7 cellular contexts compared by ENCODE assay signal in the genomic region with DNA sequence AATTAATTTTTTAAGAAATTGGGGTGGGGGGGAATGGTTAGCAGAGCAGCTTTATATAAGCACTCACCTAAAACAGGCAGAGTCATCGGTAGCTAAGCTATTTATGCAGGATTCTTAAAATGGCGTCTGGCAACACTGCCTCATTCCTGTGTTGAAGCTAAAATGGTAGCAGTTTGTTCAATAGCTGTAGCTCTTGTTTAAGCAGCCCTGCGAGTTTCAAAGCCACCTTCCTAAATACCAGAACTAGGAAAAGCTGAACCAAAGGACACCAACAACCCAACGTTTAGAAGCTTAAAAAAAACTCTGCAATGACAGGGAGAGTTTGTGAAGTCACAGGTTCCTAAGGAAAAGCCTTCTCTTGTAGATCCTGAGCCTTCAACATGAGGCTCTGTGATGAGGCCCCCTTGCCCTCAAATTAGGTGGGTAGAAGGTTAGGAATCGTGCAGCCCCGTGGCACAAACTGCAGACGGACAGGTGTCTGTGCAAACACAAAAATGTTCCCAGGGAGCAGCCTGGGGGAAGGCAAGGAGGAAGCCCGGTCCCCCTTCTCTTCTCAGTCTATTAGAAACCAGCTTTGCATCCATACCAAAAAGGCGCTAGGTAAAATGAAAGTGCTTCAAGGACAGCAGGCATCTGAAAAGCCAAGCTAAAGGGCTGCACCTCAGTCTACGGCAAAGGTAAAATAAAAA. TPM values are rescaled to one million over a fixed set of nuclear protein-coding genes. Genes with fewer than 3 reads are reported as not detected.
DNase-seq lines count a peak whose midpoint lies in the region; ATAC-seq, FAIRE-seq and TF ChIP-seq lines count a peak whose summit lies in the region.

No MANE protein-coding gene starts in this region.

- 23 to 31% methylated on average over 10 of the region's 10 CpGs for WGBS in sigmoid colon, 2 donors

- no peak overlapping the region for H3K9ac ChIP-seq in fibroblast of lung (ENCODE audit: insufficient read depth, low read length)

- no peak for TF ChIP-seq EP300 in sigmoid colon (IDR thresholded peaks at IDR 0.05)

- H3K4me1 ChIP-seq in fibroblast of lung (ENCODE audit: control insufficient read depth, extremely low read depth, insufficient read depth, low read length) = peaks cover 49% of the 10 kb centered on the region
- peaks cover 0 to 100% (median 100%) of the 10 kb centered on the region in 4 donors for H3K4me1 ChIP-seq in sigmoid colon

- no peak for FAIRE-seq in frontal cortex (lab: Jason Lieb, UNC)

- no peak overlapping the region for H2AFZ ChIP-seq in fibroblast of lung (ENCODE audit: low read length)

- CTCF ChIA-PET in RWPE1 (lab: Yijun Ruan, JAX) = interaction anchor here (0.6 to 1.2 kb wide), 6 partner anchors 15 to 1170 kb away, joined by 3 to 8 read pairs (median 3); no protein-coding TSS in a partner anchor

- intact Hi-C loops in sigmoid colon (cut with DNase I) = no loop called here

- peak in 1 of 2 donors; percentile 0 for TF ChIP-seq POLR2A in sigmoid colon (IDR thresholded peaks at IDR 0.05)

- H3K27me3 ChIP-seq in fibroblast of lung (ENCODE audit: control insufficient read depth, insufficient read depth, low read length) = no peaks in the 10 kb centered on the region
- no peaks in the 10 kb centered on the region for H3K27me3 ChIP-seq in sigmoid colon

- no peaks in the 10 kb centered on the region for H4K20me1 ChIP-seq in fibroblast of lung (ENCODE audit: control insufficient read depth, extremely low read depth, insufficient read depth, low read length)

- H3K9me3 ChIP-seq in fibroblast of lung (ENCODE audit: control insufficient read depth, insufficient read depth, low read depth, low read length) (no peaks in the 10 kb centered on the region), sigmoid colon (no peaks in the 10 kb centered on the region)

- H3K4me2 ChIP-seq in fibroblast of lung (ENCODE audit: extremely low read depth, insufficient read depth, low read length) = peak overlapping the region; percentile 58

- H3K4me3 ChIP-seq in HFF-Myc (replicated peaks; ENCODE audit: low read depth, low read length) (peak overlapping the region; percentile 53), fibroblast of lung (replicated peaks in 1 of 4; ENCODE audit: control extremely low read depth in 1 of 4, insufficient read depth in 1 of 4, low read depth in 3 of 4, low read length in 4 of 4) (peak overlapping the region in 2 of 4 experiments; percentile 10 to 50), sigmoid colon (peak overlapping the region in 3 of 4 donors; percentile 1 to 28 (median 21))

- H3K36me3 ChIP-seq in fibroblast of lung (ENCODE audit: control insufficient read depth, insufficient read depth, low read length) (no peaks in the 10 kb centered on the region), sigmoid colon (no peaks in the 10 kb centered on the region)

- H3K27ac ChIP-seq in RWPE1 (peak overlapping the region; percentile 97), fibroblast of lung (ENCODE audit: insufficient read depth, low read length) (peak overlapping the region; percentile 30), sigmoid colon (peak overlapping the region; percentile 99 to 100 (median 99))

- TF ChIP-seq CTCF in HFF-Myc (IDR thresholded peaks at IDR 0.05; ENCODE audit: low read depth, low read length, missing control alignments) = no peak
- no peak for TF ChIP-seq CTCF in RWPE1 (conservative IDR thresholded peaks at IDR 0.05; ENCODE audit: low read depth)
- TF ChIP-seq CTCF in fibroblast of lung (conservative IDR thresholded peaks at IDR 0.05 in 1 of 2, IDR thresholded peaks at IDR 0.05 in 1 of 2; ENCODE audit: low read depth in 1 of 2, low read length in 2 of 2) = no peak
- TF ChIP-seq CTCF in sigmoid colon (IDR thresholded peaks at IDR 0.05) = no peak

- no peak for ATAC-seq in GM19395 (IDR thresholded peaks at IDR 0.05; ENCODE audit: unreplicated experiment)

- POLR2A ChIA-PET in RWPE1 (lab: Yijun Ruan, JAX; ENCODE audit: low non-redundant PET) = interaction anchor here (1.2 kb wide), 1 partner anchor 28 kb away, joined by 3 read pairs; no protein-coding TSS in a partner anchor

- DNase-seq in HFF-Myc (ENCODE audit: extremely low read depth, low read depth) = no peak
- DNase-seq in RWPE1 (ENCODE audit: low spot score) = no peak
- peak in 1 of 2 donors; percentile 51 for DNase-seq in fibroblast of lung (ENCODE audit: low read depth in 2 of 2)
- no peak for DNase-seq in sigmoid colon
- no peak for DNase-seq in frontal cortex (ENCODE audit: low spot score in 2 of 2)
- no peak for DNase-seq in NCI-H2171 treated with DMSO at 0.1 percent for 48 hours (lab: John Stamatoyannopoulos, UW)

- H3K79me2 ChIP-seq in fibroblast of lung (ENCODE audit: control insufficient read depth, insufficient read depth, low read length) = peaks cover 73% of the 10 kb centered on the region

RNA-seq across cellular contexts. Expression of a gene that starts 4.7 kb away (rescaled TPM):
- total RNA-seq in fibroblast of lung (7.4 and 13.0 TPM in 2 replicates), sigmoid colon (10 to 100 TPM; 24.8 to 46.0 (median 29.3) TPM), frontal cortex (36.7 TPM)
- polyA plus RNA-seq in fibroblast of lung (12.6 and 17.6 TPM in 2 replicates), sigmoid colon (10 to 100 TPM in 2 of 3 donors, 1 to 10 TPM in 1; 7.8 to 23.2 (median 11.3) TPM)
- 12.3 and 14.2 TPM in 2 replicates for polyA plus RNA-seq in fibroblast of lung (2012)
- polyA minus RNA-seq in fibroblast of lung (ENCODE audit: low replicate concordance) = 8.4 and 14.3 TPM in 2 replicates

Comparison
In these comparisons a context has a peak if more than half of its experiments do, and no peak if none do; other contexts are left out.
1. H3K27ac ChIP-seq: peak in every context shown above with its lines; median percentile 99 in sigmoid colon; 97 in RWPE1; 30 in fibroblast of lung.